ENCODE assay signal across 1 cellular context in the genomic region with DNA sequence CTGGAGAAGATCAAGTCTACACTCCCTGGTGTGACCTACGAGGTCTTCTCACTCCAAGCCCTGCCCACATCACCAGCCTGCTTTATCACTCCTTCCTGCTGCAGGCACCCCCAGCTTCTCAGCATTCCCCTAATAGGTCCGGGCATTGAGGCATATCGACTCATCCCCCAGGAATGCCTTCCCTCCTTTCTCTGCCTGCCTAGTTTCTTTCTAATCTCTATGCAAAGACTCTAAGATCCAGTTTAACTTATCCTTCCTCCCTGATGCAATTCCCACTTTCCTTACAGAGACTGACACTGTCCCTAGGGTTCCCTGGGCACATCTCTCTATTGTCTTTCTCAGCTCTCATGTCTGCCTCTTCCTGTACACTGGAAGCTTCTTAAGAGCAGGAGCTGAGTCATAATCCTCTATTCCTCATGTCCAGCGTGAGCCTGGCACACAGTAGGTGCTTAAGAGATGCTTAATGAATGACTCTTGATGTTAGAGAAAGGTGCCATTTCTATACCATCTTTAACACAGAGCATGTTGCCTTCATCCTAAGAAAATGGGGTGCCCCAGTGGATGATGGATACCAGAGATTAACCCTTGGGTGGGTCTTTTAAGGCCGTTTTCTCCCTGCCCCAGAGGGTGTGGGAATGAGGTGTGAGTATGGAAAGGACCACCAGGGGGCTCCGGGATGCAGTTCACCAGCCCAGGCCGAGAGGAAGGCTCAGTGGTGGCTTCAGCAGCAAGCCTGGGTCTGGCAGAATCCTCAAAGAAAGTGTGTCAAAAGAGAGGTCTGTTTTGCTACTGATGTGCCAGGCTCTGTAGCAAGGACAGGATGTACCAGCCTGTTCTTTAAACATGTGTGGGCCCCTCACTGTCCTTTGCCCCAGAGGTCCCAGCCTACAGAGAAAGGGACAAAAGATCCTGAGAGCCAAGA.
TF ChIP-seq lines count a peak whose summit lies in the region.

No MANE protein-coding gene starts in this region.

TF ChIP-seq in HEK293, 187 proteins besides CTCF, POLR2A, EP300 and RAD21 (continued from another document):
- TF ChIP-seq INSM2 (tag by site-specific recombination; IDR thresholded peaks at IDR 0.05) (no peak), ZSCAN30 (tag by site-specific recombination; IDR thresholded peaks at IDR 0.05) (peak; percentile 29; the same call in 1 of the 2 replicates)
- TF ChIP-seq, protein P1, sequence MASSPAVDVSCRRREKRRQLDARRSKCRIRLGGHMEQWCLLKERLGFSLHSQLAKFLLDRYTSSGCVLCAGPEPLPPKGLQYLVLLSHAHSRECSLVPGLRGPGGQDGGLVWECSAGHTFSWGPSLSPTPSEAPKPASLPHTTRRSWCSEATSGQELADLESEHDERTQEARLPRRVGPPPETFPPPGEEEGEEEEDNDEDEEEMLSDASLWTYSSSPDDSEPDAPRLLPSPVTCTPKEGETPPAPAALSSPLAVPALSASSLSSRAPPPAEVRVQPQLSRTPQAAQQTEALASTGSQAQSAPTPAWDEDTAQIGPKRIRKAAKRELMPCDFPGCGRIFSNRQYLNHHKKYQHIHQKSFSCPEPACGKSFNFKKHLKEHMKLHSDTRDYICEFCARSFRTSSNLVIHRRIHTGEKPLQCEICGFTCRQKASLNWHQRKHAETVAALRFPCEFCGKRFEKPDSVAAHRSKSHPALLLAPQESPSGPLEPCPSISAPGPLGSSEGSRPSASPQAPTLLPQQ (tag by site-specific recombination; IDR thresholded peaks at IDR 0.05) = no peak
